8 cellular contexts compared by ENCODE assay signal in the genomic region with DNA sequence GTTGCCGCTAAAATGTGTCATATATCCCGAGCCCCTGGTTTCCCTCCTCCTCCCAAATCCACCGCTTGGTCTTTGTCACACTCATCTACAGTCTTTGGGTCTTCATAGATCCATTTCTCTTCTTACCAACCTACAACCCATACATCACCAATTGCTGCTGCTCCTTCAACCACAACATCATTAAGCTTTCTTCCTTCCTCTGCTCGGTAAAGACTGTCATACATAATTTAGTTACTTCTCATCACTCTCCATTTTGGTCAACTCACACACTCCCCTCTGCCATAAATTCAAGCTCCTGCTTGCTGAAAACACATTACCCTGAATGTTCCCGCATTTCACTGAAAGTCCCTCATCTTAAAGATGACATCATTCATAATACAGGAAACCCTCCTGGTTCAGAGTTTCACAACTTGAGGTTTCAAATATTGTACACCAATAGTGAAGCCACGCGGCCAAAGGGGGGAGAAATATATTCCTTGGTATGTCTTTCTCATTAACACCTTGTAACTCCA. TPM values are rescaled to one million over a fixed set of nuclear protein-coding genes. Genes with fewer than 3 reads are reported as not detected.
DNase-seq lines count a peak whose midpoint lies in the region; ATAC-seq and TF ChIP-seq lines count a peak whose summit lies in the region.

No MANE protein-coding gene starts in this region.

- H4K20me1 ChIP-seq in MM.1S (ENCODE audit: insufficient read depth, low read length), result no peaks in the 10 kb centered on the region

- H3K9me3 Mint-ChIP-seq in Calu3 (ENCODE audit: low read depth, unreplicated experiment), result no peaks in the 10 kb centered on the region

- H3K4me3 Mint-ChIP-seq in Calu3 (ENCODE audit: low read depth, unreplicated experiment), result peak overlapping the region; percentile 23

- peak overlapping the region; percentile 98 for H3K4me2 ChIP-seq in MM.1S (ENCODE audit: low read depth, low read length)

- no peaks in the 10 kb centered on the region for H3K27me3 Mint-ChIP-seq in Calu3 (ENCODE audit: unreplicated experiment)

- H3K36me3 Mint-ChIP-seq in Calu3 (ENCODE audit: insufficient read depth, unreplicated experiment), result peaks cover 23% of the 10 kb centered on the region

- CTCF ChIA-PET in Calu3 (lab: Charles Lee), result interaction anchor here (0.7 kb wide), 1 partner anchor 96 kb away, joined by 5 read pairs; no protein-coding TSS in a partner anchor

- H2AFZ ChIP-seq in MM.1S (ENCODE audit: low read length), result peak overlapping the region; percentile 84

- no peaks in the 10 kb centered on the region for H3K9me2 ChIP-seq in MM.1S (replicated peaks; ENCODE audit: insufficient read depth, low read length)

- TF ChIP-seq CTCF in Calu3 (IDR thresholded peaks at IDR 0.05; ENCODE audit: unreplicated experiment), result no peak
- TF ChIP-seq CTCF in MM.1S (IDR thresholded peaks at IDR 0.05; ENCODE audit: low read length), result no peak

- peaks cover 32% of the 10 kb centered on the region for H3K4me1 Mint-ChIP-seq in Calu3 (ENCODE audit: low read depth, unreplicated experiment)

- BruUV-seq in Calu3 (replicated peaks; lab: Mats Ljungman, UMichigan), result no TSS peak

- peaks cover 28% of the 10 kb centered on the region for H3K4me1 ChIP-seq in MM.1S (ENCODE audit: low read length)
- H3K4me1 ChIP-seq in duodenal mucosa (ENCODE audit: control insufficient read depth in 1 of 2, insufficient read depth in 2 of 2, low read length in 2 of 2), result peaks cover 36 to 41% of the 10 kb centered on the region in 2 donors

- H3K9ac ChIP-seq in MM.1S (ENCODE audit: low read length) (0 out of 2 replicates have a peak overlapping the region, but pooled peaks have one; percentile 5), duodenal mucosa (ENCODE audit: low read depth in 1 of 2, low read length in 2 of 2) (no peak overlapping the region)

- H3K27me3 ChIP-seq in MM.1S (replicated peaks; ENCODE audit: insufficient read depth, low read length) (no peaks in the 10 kb centered on the region), duodenal mucosa (ENCODE audit: control insufficient read depth in 1 of 2, insufficient read depth in 2 of 2, low read length in 2 of 2) (no peaks in the 10 kb centered on the region)

- peaks cover 23% of the 10 kb centered on the region for H3F3A ChIP-seq in MM.1S (ENCODE audit: insufficient read depth, low read length)

- no peaks in the 10 kb centered on the region for H3K9me3 ChIP-seq in MM.1S (replicated peaks; ENCODE audit: insufficient read depth, low read length)
- no peaks in the 10 kb centered on the region for H3K9me3 ChIP-seq in duodenal mucosa (ENCODE audit: control insufficient read depth in 1 of 2, low read length in 2 of 2)

- H3K4me3 ChIP-seq in MM.1S (ENCODE audit: low read length), result no peak overlapping the region
- H3K4me3 ChIP-seq in duodenal mucosa (ENCODE audit: low read depth in 1 of 2, low read length in 2 of 2), result no peak overlapping the region

- ATAC-seq in GM21529 (IDR thresholded peaks at IDR 0.05; ENCODE audit: unreplicated experiment), result peak; percentile 30

- DNase-seq in Calu3 (no peak), MM.1S (peak; percentile 74), nucleus accumbens (lab: John Stamatoyannopoulos, UW) (no peak), NCI-H2029 treated with DMSO at 0.1 percent for 48 hours (lab: John Stamatoyannopoulos, UW) (no peak), NCI-H1694 treated with DMSO at 0.1 percent for 48 hours (lab: John Stamatoyannopoulos, UW) (no peak)
- no peak for DNase-seq in activated CD8-positive, alpha-beta memory T cell treated with anti-CD3 and anti-CD28 coated beads, Interleukin-2, amount 50 U/mL, for 48 hours

- peaks cover 23% of the 10 kb centered on the region for H3K79me2 ChIP-seq in MM.1S (ENCODE audit: low read length)

- peak overlapping the region; percentile 99; the same call in 1 of the 2 replicates for H3K27ac ChIP-seq in MM.1S (ENCODE audit: low read length)
- peak overlapping the region; percentile 11 for H3K27ac ChIP-seq in duodenal mucosa (ENCODE audit: low read depth, low read length)

- peak overlapping the region; percentile 7 for H3K27ac Mint-ChIP-seq in Calu3 (ENCODE audit: unreplicated experiment)

- intact Hi-C loops in Calu3 (cut with micrococcal nuclease; ENCODE audit: unreplicated experiment), result no loop called here

- H3K36me3 ChIP-seq in MM.1S (replicated peaks; ENCODE audit: insufficient read depth, low read length), result 0 out of 2 replicates have a peak, but pooled peaks cover 5% of the 10 kb centered on the region
- peaks cover 12 to 13% of the 10 kb centered on the region in 2 donors for H3K36me3 ChIP-seq in duodenal mucosa (ENCODE audit: control insufficient read depth in 1 of 2, insufficient read depth in 2 of 2, low read length in 2 of 2)

RNA-seq across cellular contexts. Expression of a gene that starts 1.7 kb away (rescaled TPM):
- 65.3 and 69.1 TPM in 2 replicates for total RNA-seq in Calu3 (2022)
